In genomic region chr21:25362375-25363267, GRCh38 we compare ENCODE assay signal across 1 cellular context.
TF ChIP-seq lines count a peak whose summit lies in the region.

No MANE protein-coding gene starts in this region.

TF ChIP-seq in GM23338, 12 proteins besides CTCF, POLR2A, EP300 and RAD21 (continued from another document):
- TF ChIP-seq ZNF462 (CRISPR knock-in tag; IDR thresholded peaks at IDR 0.05) (no peak), JUNB (IDR thresholded peaks at IDR 0.05; ENCODE audit: unreplicated experiment) (no peak), REST (IDR thresholded peaks at IDR 0.05; ENCODE audit: unreplicated experiment) (no peak), EZH2 (IDR thresholded peaks at IDR 0.05; ENCODE audit: low read depth, unreplicated experiment) (no peak), POLR2AphosphoS5 (IDR thresholded peaks at IDR 0.05; ENCODE audit: low read depth) (no peak)
